ENCODE assay signal across 8 cellular contexts in the genomic region with DNA sequence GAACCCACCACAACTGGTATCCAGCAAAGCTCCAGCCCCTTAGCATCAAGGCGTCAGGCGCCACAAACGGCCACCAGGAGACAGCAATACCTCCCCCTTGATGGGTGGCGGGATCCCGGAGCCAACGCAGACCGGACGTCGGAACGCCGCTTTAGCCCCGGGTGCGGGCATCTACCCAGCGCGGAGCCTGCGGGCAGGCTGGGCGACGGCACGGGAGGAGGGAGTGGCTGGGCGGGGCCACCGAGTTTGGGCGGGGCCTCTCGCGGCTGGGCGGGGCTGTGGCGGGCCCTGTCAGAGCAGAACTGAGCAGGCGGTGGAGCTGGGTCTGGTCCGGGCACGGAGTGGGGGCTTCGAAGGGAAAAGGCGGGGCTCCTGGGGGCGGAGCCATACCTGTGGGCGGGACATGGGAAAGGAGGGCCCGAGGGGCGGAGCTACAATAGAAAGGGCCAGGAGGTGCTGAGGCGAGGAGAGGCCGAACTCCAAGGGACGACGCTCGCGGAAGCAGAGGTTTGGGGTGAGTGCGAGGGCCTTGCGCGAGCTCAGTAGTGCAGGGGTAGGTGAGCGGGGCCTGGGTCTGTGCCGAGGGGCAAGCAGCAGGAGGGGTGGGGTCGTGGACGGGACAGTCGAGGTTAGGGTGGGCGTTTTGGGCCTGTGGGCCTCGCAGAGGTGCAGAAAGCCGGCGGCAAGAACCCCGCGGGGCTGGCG.
A peak's percentile ranks its signal among the peaks of the same experiment; 100 is the strongest.
DNase-seq lines count a peak whose midpoint lies in the region; ATAC-seq and TF ChIP-seq lines count a peak whose summit lies in the region.

No MANE protein-coding gene starts in this region.

- ATAC-seq in GM18870 (IDR thresholded peaks at IDR 0.05; ENCODE audit: unreplicated experiment) = peak; percentile 52
- ATAC-seq in HG03108 (IDR thresholded peaks at IDR 0.05; ENCODE audit: unreplicated experiment) = peak; percentile 43

- peak; percentile 36 for TF ChIP-seq CTCF in choroid plexus epithelial cell (conservative IDR thresholded peaks at IDR 0.05; ENCODE audit: low read depth, low read length)

- H3K36me3 ChIP-seq in ACC112 (ENCODE audit: insufficient read depth, low read length) = no peaks in the 10 kb centered on the region

- peak; percentile 95 for DNase-seq in NCI-H345 (lab: John Stamatoyannopoulos, UW)
- peak; percentile 92 for DNase-seq in activated CD4-positive, alpha-beta T cell treated with anti-CD3 and anti-CD28 coated beads for 48 hours
- DNase-seq in choroid plexus epithelial cell (ENCODE audit: low read depth) = peak; percentile 84
- peak; percentile 81 for DNase-seq in stimulated activated CD4-positive, alpha-beta T cell treated with anti-CD3 and anti-CD28 coated beads, Interleukin-15, amount 100 ng/mL, for 48 hours (ENCODE audit: low read depth in 2 of 2)

- H3K27ac ChIP-seq in ACC112 (ENCODE audit: low read depth, low read length) (no peak overlapping the region), layer of hippocampus (ENCODE audit: low read depth, low read length) (peak overlapping the region; percentile 89)

- peak overlapping the region; percentile 89 for H3K4me3 ChIP-seq in ACC112 (ENCODE audit: low read depth, low read length)
- H3K4me3 ChIP-seq in choroid plexus epithelial cell (ENCODE audit: low read depth, low read length) = peak overlapping the region; percentile 60

- peak overlapping the region; percentile 100 for H2AFZ ChIP-seq in ACC112 (ENCODE audit: low read length, unreplicated experiment)

- H3K4me1 ChIP-seq in ACC112 (ENCODE audit: control insufficient read depth, insufficient read depth, low read length, unreplicated experiment) = peaks cover 10% of the 10 kb centered on the region

- H3K27me3 ChIP-seq in ACC112 (ENCODE audit: insufficient read depth, low read length) = peaks cover 42% of the 10 kb centered on the region
- H3K27me3 ChIP-seq in layer of hippocampus (ENCODE audit: control insufficient read depth, insufficient read depth, low read length) = no peaks in the 10 kb centered on the region

- H3K79me2 ChIP-seq in ACC112 (ENCODE audit: control insufficient read depth, insufficient read depth, low read length, unreplicated experiment) = no peaks in the 10 kb centered on the region
